Comparison of ENCODE assay signal across 10 cellular contexts in genomic region chr9:13688990-13689600, GRCh38.
DNase-seq lines count a peak whose midpoint lies in the region; ATAC-seq and TF ChIP-seq lines count a peak whose summit lies in the region.
"Had no signal": no experiment of that assay in that cellular context is flagged by ENCODE, and none has a peak within 500 bp of the region (broad histone marks: within the 10 kb centered on the region; RNA-seq: fewer than 3 reads in every experiment).

No MANE protein-coding gene starts in this region.

- H3K4me1 ChIP-seq in lower lobe of right lung (no peaks in the 10 kb centered on the region), ascending aorta (no peaks in the 10 kb centered on the region)
- H3K4me1 ChIP-seq: body of pancreas had no signal

- H3K27ac ChIP-seq in lower lobe of right lung (no peak overlapping the region), ascending aorta (no peak overlapping the region)
- H3K27ac ChIP-seq: body of pancreas had no signal

- intact Hi-C loops in lower lobe of right lung (cut with DNase I) (no loop called here), ascending aorta (cut with DNase I) (no loop called here)

- H3K4me3 ChIP-seq in MG63 (no peak overlapping the region), lower lobe of right lung (no peak overlapping the region), ascending aorta (no peak overlapping the region)
- H3K4me3 ChIP-seq: body of pancreas had no signal

- DNase-seq in COLO668 (lab: John Stamatoyannopoulos, UW; ENCODE audit: unreplicated experiment) (peak; percentile 5), MG63 (peak; percentile 65), cerebellar cortex (ENCODE audit: low spot score) (peak; percentile 5), lower lobe of right lung (no peak), GDM1 (lab: John Stamatoyannopoulos, UW) (no peak), NCI-H1930 (lab: John Stamatoyannopoulos, UW) (no peak), G401 (ENCODE audit: low spot score) (no peak), ascending aorta (ENCODE audit: low spot score in 2 of 2) (no peak)
- DNase-seq: activated B cell treated with CpG ODN at 0.5 μM for 24 hours, body of pancreas had no signal

- ATAC-seq in lower lobe of right lung: no peak
- ATAC-seq: body of pancreas had no signal

- in situ Hi-C loops in G401 (cut with HindIII; ENCODE audit: low sequenced_read_pairs): no loop called here

- H3K36me3 ChIP-seq in MG63: no peaks in the 10 kb centered on the region
- H3K36me3 ChIP-seq in lower lobe of right lung: no peaks in the 10 kb centered on the region
- no peaks in the 10 kb centered on the region for H3K36me3 ChIP-seq in ascending aorta

- TF ChIP-seq CTCF in lower lobe of right lung (IDR thresholded peaks at IDR 0.05): peak; percentile 39
- peak in 1 of 3 experiments; percentile 37 for TF ChIP-seq CTCF in ascending aorta (IDR thresholded peaks at IDR 0.05)

- H3K27me3 ChIP-seq in MG63 (no peaks in the 10 kb centered on the region), lower lobe of right lung (ENCODE audit: low read depth) (no peaks in the 10 kb centered on the region), ascending aorta (no peaks in the 10 kb centered on the region)
- H3K27me3 ChIP-seq: body of pancreas had no signal

- H3K9me3 ChIP-seq in MG63 (peaks cover 33% of the 10 kb centered on the region), lower lobe of right lung (peaks cover 7% of the 10 kb centered on the region), ascending aorta (peaks cover 0 to 6% of the 10 kb centered on the region in 2 donors)
- H3K9me3 ChIP-seq: body of pancreas had no signal

Comparison
In these comparisons a context has a peak if more than half of its experiments do, and no peak if none do; other contexts are left out.
1. DNase-seq: peak in COLO668 (single experiment), MG63 (single experiment) and cerebellar cortex (single experiment); none in lower lobe of right lung (single experiment), GDM1 (single experiment), NCI-H1930 (0 of 2), G401 (single experiment) and ascending aorta (0 of 2).